1 cellular context compared by ENCODE assay signal in genomic region chr5:108765647-108766046, GRCh38.
A peak's percentile ranks its signal among the peaks of the same experiment; 100 is the strongest.
TF ChIP-seq lines count a peak whose summit lies in the region.

No MANE protein-coding gene starts in this region.

TF ChIP-seq in HEK293, 187 proteins besides CTCF, POLR2A, EP300 and RAD21 (continued from another document and continues in another):
- no peak for TF ChIP-seq ZNF148 (tag by site-specific recombination; IDR thresholded peaks at IDR 0.05; ENCODE audit: borderline replicate concordance)
- TF ChIP-seq ZNF157 (tag by site-specific recombination; IDR thresholded peaks at IDR 0.05) = no peak
- TF ChIP-seq ZBTB1 (tag by site-specific recombination; IDR thresholded peaks at IDR 0.05) = peak; percentile 71; the same call in 1 of the 2 replicates
- TF ChIP-seq OVOL3 (tag by site-specific recombination; IDR thresholded peaks at IDR 0.05) = no peak
- TF ChIP-seq ZNF624 (tag by site-specific recombination; IDR thresholded peaks at IDR 0.05) = no peak
- no peak for TF ChIP-seq ZNF791 (tag by site-specific recombination; IDR thresholded peaks at IDR 0.05)
- TF ChIP-seq ZNF362 (tag by site-specific recombination; IDR thresholded peaks at IDR 0.05) = peak; percentile 89
- TF ChIP-seq ZNF521 (tag by site-specific recombination; IDR thresholded peaks at IDR 0.05) = no peak
- TF ChIP-seq ZNF654 (tag by site-specific recombination; IDR thresholded peaks at IDR 0.05; ENCODE audit: low read depth) = no peak
- TF ChIP-seq ZNF133 (tag by site-specific recombination; IDR thresholded peaks at IDR 0.05) = no peak
- TF ChIP-seq PRDM4 (tag by site-specific recombination; IDR thresholded peaks at IDR 0.05) = no peak
- TF ChIP-seq ZBTB7A (tag by site-specific recombination; IDR thresholded peaks at IDR 0.05; ENCODE audit: low read depth) = no peak
- TF ChIP-seq HOXC10 (CRISPR knock-in tag; IDR thresholded peaks at IDR 0.05) = no peak
- TF ChIP-seq YY1 (tag by site-specific recombination; IDR thresholded peaks at IDR 0.05) = no peak
- no peak for TF ChIP-seq HOXD13 (CRISPR knock-in tag; IDR thresholded peaks at IDR 0.05; ENCODE audit: borderline replicate concordance)
- peak; percentile 71; the same call in 1 of the 2 replicates for TF ChIP-seq ZNF558 (tag by site-specific recombination; IDR thresholded peaks at IDR 0.05)
- TF ChIP-seq KLF10 (tag by site-specific recombination; IDR thresholded peaks at IDR 0.05) = no peak
- TF ChIP-seq BCL11A (tag by site-specific recombination; IDR thresholded peaks at IDR 0.05; ENCODE audit: low read depth) = peak; percentile 80; the same call in 1 of the 2 replicates
- TF ChIP-seq ZFP69B (tag by site-specific recombination; IDR thresholded peaks at IDR 0.05) = 0 out of 2 replicates have a peak, but pooled peaks have one; percentile 19
- peak; percentile 91 for TF ChIP-seq ZNF24 (tag by site-specific recombination; IDR thresholded peaks at IDR 0.05)
- TF ChIP-seq ZNF514 (tag by site-specific recombination; IDR thresholded peaks at IDR 0.05) = no peak
- no peak for TF ChIP-seq ZNF248 (tag by site-specific recombination; IDR thresholded peaks at IDR 0.05)
- TF ChIP-seq MEIS1 (CRISPR knock-in tag; IDR thresholded peaks at IDR 0.05; ENCODE audit: borderline replicate concordance) = no peak
- TF ChIP-seq ZNF513 (tag by site-specific recombination; IDR thresholded peaks at IDR 0.05) = no peak
- TF ChIP-seq REST (tag by site-specific recombination; IDR thresholded peaks at IDR 0.05) = no peak
- no peak for TF ChIP-seq GLI2 (tag by site-specific recombination; IDR thresholded peaks at IDR 0.05; ENCODE audit: borderline replicate concordance, low read depth)
- TF ChIP-seq YY2 (tag by site-specific recombination; IDR thresholded peaks at IDR 0.05) = no peak
- TF ChIP-seq ZBTB48 (tag by site-specific recombination; IDR thresholded peaks at IDR 0.05) = no peak
- peak; percentile 83 for TF ChIP-seq ZBTB20 (tag by site-specific recombination; IDR thresholded peaks at IDR 0.05)
- no peak for TF ChIP-seq ZNF416 (tag by site-specific recombination; IDR thresholded peaks at IDR 0.05)
- no peak for TF ChIP-seq ZNF155 (tag by site-specific recombination; IDR thresholded peaks at IDR 0.05)
- peak; percentile 54; the same call in 1 of the 2 replicates for TF ChIP-seq ZNF394 (tag by site-specific recombination; IDR thresholded peaks at IDR 0.05; ENCODE audit: borderline replicate concordance)
- no peak for TF ChIP-seq ZNF621 (tag by site-specific recombination; IDR thresholded peaks at IDR 0.05)
- TF ChIP-seq ZNF529 (tag by site-specific recombination; IDR thresholded peaks at IDR 0.05; ENCODE audit: insufficient replicate concordance) = no peak
- no peak for TF ChIP-seq ZNF112 (tag by site-specific recombination; IDR thresholded peaks at IDR 0.05)
- no peak for TF ChIP-seq ZBTB10 (tag by site-specific recombination; IDR thresholded peaks at IDR 0.05)
- no peak for TF ChIP-seq ZNF830 (tag by site-specific recombination; IDR thresholded peaks at IDR 0.05; ENCODE audit: low read depth)
- peak; percentile 26; the same call in 1 of the 2 replicates for TF ChIP-seq ZNF335 (tag by site-specific recombination; conservative IDR thresholded peaks at IDR 0.05)
- no peak for TF ChIP-seq HOXA7 (CRISPR knock-in tag; IDR thresholded peaks at IDR 0.05; ENCODE audit: borderline replicate concordance)
- peak; percentile 88 for TF ChIP-seq INSM2 (tag by site-specific recombination; IDR thresholded peaks at IDR 0.05)
- TF ChIP-seq FEZF1 (tag by site-specific recombination; IDR thresholded peaks at IDR 0.05) = no peak
- no peak for TF ChIP-seq ZFHX2 (tag by site-specific recombination; conservative IDR thresholded peaks at IDR 0.05)
- peak; percentile 87 for TF ChIP-seq SP7 (tag by site-specific recombination; IDR thresholded peaks at IDR 0.05)
- TF ChIP-seq KLF1 (tag by site-specific recombination; IDR thresholded peaks at IDR 0.05) = no peak
- TF ChIP-seq ZNF391 (tag by site-specific recombination; IDR thresholded peaks at IDR 0.05; ENCODE audit: borderline replicate concordance, low read depth) = no peak; the same call in 1 of the 2 replicates
- TF ChIP-seq BCL11B (tag by site-specific recombination; IDR thresholded peaks at IDR 0.05; ENCODE audit: low read depth) = peak; percentile 68
- TF ChIP-seq ZNF677 (tag by site-specific recombination; IDR thresholded peaks at IDR 0.05) = no peak
- no peak for TF ChIP-seq KLF7 (tag by site-specific recombination; IDR thresholded peaks at IDR 0.05; ENCODE audit: borderline replicate concordance)
- peak; percentile 87 for TF ChIP-seq ZBTB21 (tag by site-specific recombination; IDR thresholded peaks at IDR 0.05)
